Comparison of ENCODE assay signal across 8 cellular contexts in genomic region chr14:101980700-101981099, GRCh38. TPM values are rescaled to one million over a fixed set of nuclear protein-coding genes. Genes with fewer than 3 reads are reported as not detected.
DNase-seq lines count a peak whose midpoint lies in the region; ATAC-seq, FAIRE-seq and TF ChIP-seq lines count a peak whose summit lies in the region.

No MANE protein-coding gene starts in this region.

- H4K8ac ChIP-seq in mesendoderm (ENCODE audit: low read depth, low read length), result no peak overlapping the region

- H3K9me3 ChIP-seq in HepG2 (ENCODE audit: low read length), result no peaks in the 10 kb centered on the region

- no TSS peak for BruUV-seq in HepG2 (replicated peaks; lab: Mats Ljungman, UMichigan)

- intact Hi-C loops in HepG2 (cut with micrococcal nuclease; ENCODE audit: unreplicated experiment), result no loop called here

- no peak for TF ChIP-seq POLR2A in HepG2 (IDR thresholded peaks at IDR 0.05; ENCODE audit: insufficient read depth in 1 of 2, low read depth in 2 of 2, low read length in 2 of 2)

- H2AFZ ChIP-seq in HepG2 (ENCODE audit: low read length), result no peak overlapping the region

- H3K79me1 ChIP-seq in mesendoderm (ENCODE audit: low read length), result no peaks in the 10 kb centered on the region

- H2AK5ac ChIP-seq in mesendoderm (ENCODE audit: low read length), result no peak overlapping the region

- H2BK5ac ChIP-seq in mesendoderm (ENCODE audit: low read length), result no peak overlapping the region

- CTCF ChIA-PET in HepG2 (lab: Yijun Ruan, JAX; ENCODE audit: low intra/inter-chr PET ratio, low total read pairs), result no interaction called here

- no peak overlapping the region for H3K23ac ChIP-seq in mesendoderm (ENCODE audit: low read length)

- no peak for TF ChIP-seq EP300 in HepG2 (IDR thresholded peaks at IDR 0.05; ENCODE audit: low read depth in 2 of 2, low read length in 2 of 2)
- no peak for TF ChIP-seq EP300 in HepG2 (CRISPR knock-in tag; IDR thresholded peaks at IDR 0.05; ENCODE audit: borderline replicate concordance)

- H3K4me2 ChIP-seq in HepG2 (ENCODE audit: low read depth, low read length) (no peak overlapping the region), mesendoderm (ENCODE audit: low read length) (no peak overlapping the region)

- H2BK120ac ChIP-seq in mesendoderm (ENCODE audit: low read depth, low read length), result no peak overlapping the region

- H3K27me3 ChIP-seq in HepG2 (ENCODE audit: control insufficient read depth in 1 of 2, insufficient read depth in 2 of 2, low read length in 2 of 2) (no peaks in the 10 kb centered on the region), mesendoderm (ENCODE audit: insufficient read depth, low read length, poor library complexity) (no peaks in the 10 kb centered on the region)

- H3K18ac ChIP-seq in mesendoderm (ENCODE audit: low read length), result no peak overlapping the region

- no peak for TF ChIP-seq RAD21 in HepG2 (CRISPR knock-in tag; IDR thresholded peaks at IDR 0.05)

- no peak overlapping the region for H3K27ac ChIP-seq in HepG2 (ENCODE audit: extremely low read length, insufficient read depth, low read length)
- H3K27ac ChIP-seq in mesendoderm (ENCODE audit: low read depth, low read length), result no peak overlapping the region

- in situ Hi-C loops in G401 (cut with HindIII; ENCODE audit: low sequenced_read_pairs) (no loop called here), astrocyte of the cerebellum (cut with HindIII; ENCODE audit: low sequenced_read_pairs) (no loop called here), HepG2 (cut with HindIII; ENCODE audit: extremely low pct_ligation_motif_present, low pct_unique_long_range_greater_than_20kb) (no loop called here)

- POLR2A ChIA-PET in HepG2 (lab: Yijun Ruan, JAX), result no interaction called here

- H3K56ac ChIP-seq in mesendoderm (ENCODE audit: low read length), result no peak overlapping the region

- no peak overlapping the region for H3K4ac ChIP-seq in mesendoderm (ENCODE audit: low read depth, low read length)

- no peaks in the 10 kb centered on the region for H4K20me1 ChIP-seq in HepG2 (ENCODE audit: insufficient read depth, low read length)

- DNase-seq in G401 (ENCODE audit: low spot score) (peak; percentile 76), HT1080 (ENCODE audit: low read depth) (peak; percentile 97), astrocyte of the cerebellum (ENCODE audit: low read depth) (peak; percentile 99), HepG2 (ENCODE audit: low spot score) (peak; percentile 35), D341Med (ENCODE audit: low spot score) (no peak), SHP77 (lab: John Stamatoyannopoulos, UW) (no peak), mesendoderm (no peak)

- TF ChIP-seq CTCF in astrocyte of the cerebellum (IDR thresholded peaks at IDR 0.05; ENCODE audit: low read depth, low read length, missing control alignments) (no peak), HepG2 (CRISPR knock-in tag; IDR thresholded peaks at IDR 0.05) (no peak)

- peaks cover 14 to 74% of the 10 kb centered on the region in 2 experiments for H3K36me3 ChIP-seq in HepG2 (replicated peaks in 1 of 2; ENCODE audit: control insufficient read depth in 1 of 2, insufficient read depth in 2 of 2, low read length in 2 of 2)
- peaks cover 14% of the 10 kb centered on the region for H3K36me3 ChIP-seq in mesendoderm (ENCODE audit: control insufficient read depth, insufficient read depth, low read length)

- no peaks in the 10 kb centered on the region for H3K79me2 ChIP-seq in HepG2 (ENCODE audit: insufficient read depth, low read length)
- no peaks in the 10 kb centered on the region for H3K79me2 ChIP-seq in mesendoderm (ENCODE audit: control insufficient read depth, insufficient read depth, low read length)

- H2BK15ac ChIP-seq in mesendoderm (replicated peaks; ENCODE audit: low read depth), result no peak overlapping the region

- ATAC-seq in GM21529 (IDR thresholded peaks at IDR 0.05; ENCODE audit: unreplicated experiment) (peak; percentile 96), HepG2 (no peak)

- FAIRE-seq in HepG2 (lab: Jason Lieb, UNC), result no peak

- 54% methylated on average over 2 of the region's 2 CpGs for WGBS in HepG2 (ENCODE audit: low lambda C conversion rate)
- WGBS in mesendoderm (ENCODE audit: extremely low coverage, insufficient coverage, low lambda C conversion rate), result no CpG with 5 or more reads among the region's 2 CpGs

- H3K4me1 ChIP-seq in HepG2 (ENCODE audit: insufficient read depth, low read length) (no peaks in the 10 kb centered on the region), mesendoderm (ENCODE audit: control insufficient read depth, low read depth, low read length) (no peaks in the 10 kb centered on the region)

- no peak overlapping the region for H3K9ac ChIP-seq in HepG2 (ENCODE audit: insufficient read depth, low read depth, low read length)
- H3K9ac ChIP-seq in mesendoderm (ENCODE audit: low read length), result no peak overlapping the region

- no peak overlapping the region for H4K5ac ChIP-seq in mesendoderm (ENCODE audit: low read length)

- no peak overlapping the region for H3K4me3 ChIP-seq in astrocyte of the cerebellum (ENCODE audit: low read depth, low read length)
- no peak overlapping the region for H3K4me3 ChIP-seq in HepG2 (replicated peaks in 1 of 3; ENCODE audit: insufficient read depth in 1 of 3, low read depth in 2 of 3, low read length in 3 of 3)
- no peak overlapping the region for H3K4me3 ChIP-seq in mesendoderm (ENCODE audit: low read length)

TF ChIP-seq in HepG2, 621 proteins besides CTCF, POLR2A, EP300 and RAD21:
- TF ChIP-seq ZNF264 (CRISPR knock-in tag; IDR thresholded peaks at IDR 0.05) (no peak), FOSL2 (CRISPR knock-in tag; IDR thresholded peaks at IDR 0.05) (peak; percentile 61; the same call in 1 of the 2 replicates)
TF ChIP-seq in HepG2: peak in this region for 1.

RNA-seq across cellular contexts. Expression of gene DYNC1H1, which starts 16.3 kb away (rescaled TPM):
- 116 and 187 TPM in 2 replicates for total RNA-seq in G401 (2014; rRNA removed; shearing (Covaris generic))
- 406 and 409 TPM in 2 replicates for total RNA-seq in HT1080 (2014; rRNA removed; shearing (Covaris generic))
- polyA plus RNA-seq in HT1080 (2015; cell fraction: cytosol; rRNA removed), result 93.5 and 122 TPM in 2 replicates
- 1,621 and 1,726 TPM in 2 replicates for polyA plus RNA-seq in HT1080 (2015; cell fraction: nucleus; rRNA removed)
- total RNA-seq in HepG2 (2016; rRNA removed; fragmentation: Illumina TruSeq; extraction: Trizol), result 239 and 386 TPM in 2 replicates
- 33.0 and 38.5 TPM in 2 replicates for total RNA-seq in HepG2 (2016; cell fraction: cytosol; rRNA removed; fragmentation: Illumina TruSeq; extraction: Trizol; ENCODE audit: low read depth)
- total RNA-seq in HepG2 (2016; cell fraction: insoluble cytoplasmic fraction; rRNA removed; fragmentation: Illumina TruSeq; extraction: Trizol), result 231 and 328 TPM in 2 replicates
- 57.3 and 69.8 TPM in 2 replicates for total RNA-seq in HepG2 (2016; cell fraction: membrane; rRNA removed; fragmentation: Illumina TruSeq; extraction: Trizol)
- 296 and 345 TPM in 2 replicates for total RNA-seq in HepG2 (2016; cell fraction: nucleus; rRNA removed; fragmentation: Illumina TruSeq; extraction: Trizol)
- polyA plus RNA-seq in HepG2 (2011; rRNA removed), result 74.4 and 102 TPM in 2 replicates
- 102 and 115 TPM in 2 replicates for polyA plus RNA-seq in HepG2 (2011; cell fraction: cytosol; rRNA removed)
- polyA plus RNA-seq in HepG2 (2011; cell fraction: nucleus; rRNA removed), result 192 and 221 TPM in 2 replicates
- 126 and 135 TPM in 2 replicates for polyA plus RNA-seq in HepG2 (2012)
- polyA plus RNA-seq in HepG2 (2016; cell fraction: cytosol; fragmentation: Illumina TruSeq; extraction: Trizol; ENCODE audit: low read depth), result 11.1 and 13.5 TPM in 2 replicates
- polyA plus RNA-seq in HepG2 (2016; cell fraction: insoluble cytoplasmic fraction; fragmentation: Illumina TruSeq; extraction: Trizol; ENCODE audit: low read depth), result 132 and 159 TPM in 2 replicates
- polyA plus RNA-seq in HepG2 (2016; cell fraction: membrane; fragmentation: Illumina TruSeq; extraction: Trizol; ENCODE audit: low read depth), result 18.9 and 22.7 TPM in 2 replicates
- 236 and 267 TPM in 2 replicates for polyA plus RNA-seq in HepG2 (2016; cell fraction: nucleus; fragmentation: Illumina TruSeq; extraction: Trizol; ENCODE audit: insufficient read depth, low read depth)
- 411 and 518 TPM in 2 replicates for polyA minus RNA-seq in HepG2 (2011; rRNA and poly(A)+ RNA removed; ENCODE audit: low replicate concordance)
- polyA minus RNA-seq in HepG2 (2011; cell fraction: cytosol; rRNA and poly(A)+ RNA removed), result 317 and 327 TPM in 2 replicates
- 190 and 258 TPM in 2 replicates for polyA minus RNA-seq in HepG2 (2011; cell fraction: nucleus; rRNA and poly(A)+ RNA removed)
- polyA plus RNA-seq in mesendoderm (2013, experiment 1 of 2), result 56.1 TPM
- polyA plus RNA-seq in mesendoderm (2013, experiment 2 of 2), result 51.3 TPM

Comparison
In these comparisons a context has a peak if more than half of its experiments do, and no peak if none do; other contexts are left out.
1. DNase-seq: peak in G401 (single experiment), HT1080 (single experiment), astrocyte of the cerebellum (single experiment) and HepG2 (single experiment); none in D341Med (single experiment), SHP77 (0 of 2) and mesendoderm (single experiment).